9 cellular contexts compared by ENCODE assay signal in genomic region chr5:53481887-53482716, GRCh38. TPM values are rescaled to one million over a fixed set of nuclear protein-coding genes. Genes with fewer than 3 reads are reported as not detected.
DNase-seq lines count a peak whose midpoint lies in the region; ATAC-seq, FAIRE-seq and TF ChIP-seq lines count a peak whose summit lies in the region.
"Had no signal": no experiment of that assay in that cellular context is flagged by ENCODE, and none has a peak within 500 bp of the region (broad histone marks: within the 10 kb centered on the region; RNA-seq: fewer than 3 reads in every experiment).

No MANE protein-coding gene starts in this region.

- no peaks in the 10 kb centered on the region for H3K36me3 Mint-ChIP-seq in T-helper 2 cell treated with Interferon-gamma antibody and Interleukin-4, amounts not matched to agents 5 μg/mL and 100 μg/mL, for 36 hours (ENCODE audit: low read depth)

- peak; percentile 13 for FAIRE-seq in keratinocyte (lab: Jason Lieb, UNC)
- FAIRE-seq: endometrium had no signal

- peak overlapping the region; percentile 91 for H3K4me3 Mint-ChIP-seq in T-helper 2 cell treated with Interferon-gamma antibody and Interleukin-4, amounts not matched to agents 5 μg/mL and 100 μg/mL, for 36 hours

- peaks cover 15% of the 10 kb centered on the region; the same call in 1 of the 2 replicates for H3K36me3 ChIP-seq in ES-I3 (ENCODE audit: insufficient read depth, low read length)
- peaks cover 43% of the 10 kb centered on the region for H3K36me3 ChIP-seq in HUES6 (ENCODE audit: control insufficient read depth, insufficient read depth, low read length)
- H3K36me3 ChIP-seq in breast epithelium = no peaks in the 10 kb centered on the region
- H3K36me3 ChIP-seq in keratinocyte (ENCODE audit: control insufficient read depth in 2 of 2, extremely low read depth in 1 of 2, insufficient read depth in 2 of 2, low read length in 2 of 2) = peaks cover 15 to 33% of the 10 kb centered on the region in 2 experiments

- peak; percentile 65 for ATAC-seq in GM21526 (IDR thresholded peaks at IDR 0.05; ENCODE audit: low FRiP score, unreplicated experiment)

- H3K4me1 ChIP-seq in ES-I3 (ENCODE audit: insufficient read depth, low read length) (peaks cover 7% of the 10 kb centered on the region), HUES6 (ENCODE audit: control insufficient read depth, insufficient read depth, low read length) (peaks cover 21% of the 10 kb centered on the region), breast epithelium (no peaks in the 10 kb centered on the region), keratinocyte (ENCODE audit: control insufficient read depth, extremely low read depth, insufficient read depth, low read length) (peaks cover 15% of the 10 kb centered on the region)

- peak overlapping the region; percentile 88 for H3K4me2 ChIP-seq in keratinocyte (ENCODE audit: control insufficient read depth, extremely low read depth, insufficient read depth, low read depth, low read length)

- peaks cover 69% of the 10 kb centered on the region for H3K27me3 Mint-ChIP-seq in T-helper 2 cell treated with Interferon-gamma antibody and Interleukin-4, amounts not matched to agents 5 μg/mL and 100 μg/mL, for 36 hours (ENCODE audit: low read depth)

- H3K9ac ChIP-seq in ES-I3 (ENCODE audit: low read depth, low read length) = peak overlapping the region; percentile 94
- H3K9ac ChIP-seq in HUES6 (ENCODE audit: low read length) = peak overlapping the region; percentile 99
- H3K9ac ChIP-seq in keratinocyte (ENCODE audit: control insufficient read depth, extremely low read depth, insufficient read depth, low read length) = peak overlapping the region; percentile 99

- H3K9me1 ChIP-seq in keratinocyte (ENCODE audit: control insufficient read depth, extremely low read depth, insufficient read depth, low read length) = no peaks in the 10 kb centered on the region

- peak overlapping the region; percentile 83 for H3K27ac Mint-ChIP-seq in T-helper 2 cell treated with Interferon-gamma antibody and Interleukin-4, amounts not matched to agents 5 μg/mL and 100 μg/mL, for 36 hours

- dilution Hi-C loops in keratinocyte (cut with MboI; ENCODE audit: extremely low pct_ligation_motif_present, low sequenced_read_pairs) = no loop called here

- intact Hi-C loops in breast epithelium (cut with DNase I; ENCODE audit: low total_unique reads) = no loop called here

- peaks cover 31% of the 10 kb centered on the region for H3K79me2 ChIP-seq in keratinocyte (ENCODE audit: control insufficient read depth, insufficient read depth, low read length)

- peak overlapping the region; percentile 29 for H2AFZ ChIP-seq in keratinocyte (ENCODE audit: control insufficient read depth, low read length)

- H3K4me3 ChIP-seq in HUES6 (ENCODE audit: low read depth, low read length) = peak overlapping the region; percentile 90
- peak overlapping the region; percentile 65 to 91 (median 76) for H3K4me3 ChIP-seq in breast epithelium
- H3K4me3 ChIP-seq in keratinocyte (ENCODE audit: control insufficient read depth in 2 of 3, extremely low read depth in 1 of 3, insufficient read depth in 2 of 3, low read depth in 1 of 3, low read length in 3 of 3) = peak overlapping the region; percentile 54 to 100 (median 99)

- H3K9me3 ChIP-seq in ES-I3 (ENCODE audit: control insufficient read depth, insufficient read depth, low read length) (no peaks in the 10 kb centered on the region), HUES6 (ENCODE audit: control insufficient read depth, insufficient read depth, low read depth, low read length) (no peaks in the 10 kb centered on the region), breast epithelium (no peaks in the 10 kb centered on the region), keratinocyte (ENCODE audit: control insufficient read depth, low read depth, low read length) (no peaks in the 10 kb centered on the region)

- peak; percentile 71 for DNase-seq in T-helper 2 cell treated with Interferon-gamma antibody and Interleukin-4, amounts not matched to agents 5 μg/mL and 100 μg/mL, for 36 hours (ENCODE audit: low spot score)
- peak; percentile 52 to 63 for DNase-seq in breast epithelium (ENCODE audit: low spot score in 2 of 2)
- no peak for DNase-seq in keratinocyte (ENCODE audit: low read depth, low spot score)
- peak; percentile 44 to 50 for DNase-seq in stimulated activated CD4-positive, alpha-beta T cell treated with anti-CD3 and anti-CD28 coated beads, Interleukin-15, amount 100 ng/mL, for 48 hours (ENCODE audit: low read depth in 2 of 2)
- no peak for DNase-seq in NCI-H510A treated with DMSO at 0.1 percent for 48 hours (lab: John Stamatoyannopoulos, UW)

- peaks cover 4% of the 10 kb centered on the region for H4K20me1 ChIP-seq in keratinocyte (ENCODE audit: control insufficient read depth, extremely low read depth, insufficient read depth, low read length)

- no peaks in the 10 kb centered on the region for H3K9me3 Mint-ChIP-seq in T-helper 2 cell treated with Interferon-gamma antibody and Interleukin-4, amounts not matched to agents 5 μg/mL and 100 μg/mL, for 36 hours

- H3K27ac ChIP-seq in HUES6 (ENCODE audit: low read depth, low read length) (peak overlapping the region; percentile 32; the same call in 1 of the 2 replicates), breast epithelium (peak overlapping the region; percentile 58 to 86), keratinocyte (ENCODE audit: control insufficient read depth, insufficient read depth, low read length) (peak overlapping the region; percentile 97)

- TF ChIP-seq POLR2A in breast epithelium (IDR thresholded peaks at IDR 0.05) = no peak

- H3K27me3 ChIP-seq in HUES6 (ENCODE audit: control insufficient read depth, insufficient read depth, low read length) (no peaks in the 10 kb centered on the region; the same call in 1 of the 2 replicates), breast epithelium (no peaks in the 10 kb centered on the region), keratinocyte (ENCODE audit: control insufficient read depth, extremely low read depth, insufficient read depth, low read length) (no peaks in the 10 kb centered on the region)

- peaks cover 29% of the 10 kb centered on the region for H3K4me1 Mint-ChIP-seq in T-helper 2 cell treated with Interferon-gamma antibody and Interleukin-4, amounts not matched to agents 5 μg/mL and 100 μg/mL, for 36 hours (ENCODE audit: low read depth)

- peak; percentile 33 to 40 (median 39) for TF ChIP-seq CTCF in breast epithelium (IDR thresholded peaks at IDR 0.05)
- no peak for TF ChIP-seq CTCF in keratinocyte (optimal IDR thresholded peaks at IDR 0.05 in 1 of 3, IDR thresholded peaks at IDR 0.05 in 1 of 3, conservative IDR thresholded peaks at IDR 0.05 in 1 of 3; ENCODE audit: extremely low read depth in 1 of 3, insufficient read depth in 2 of 3, low read length in 3 of 3)

RNA-seq across cellular contexts. Expression of gene FST, which starts 1.7 kb away (rescaled TPM):
- total RNA-seq in breast epithelium = 10 to 100 TPM in 1 of 3 donors, 1 to 10 TPM in 2; 6.2 to 23.0 (median 7.6) TPM
- 139 to 557 TPM (median 276 TPM) in 3 replicates for polyA plus RNA-seq in keratinocyte
- polyA plus RNA-seq in keratinocyte (2011; ENCODE audit: low read depth) = 77.5 TPM
- polyA plus RNA-seq in keratinocyte (2011; cell fraction: cytosol; rRNA removed) = 105 and 118 TPM in 2 replicates
- polyA plus RNA-seq in keratinocyte (2011; cell fraction: nucleus; rRNA removed) = 265 and 297 TPM in 2 replicates
- 81.9 and 365 TPM in 2 replicates for polyA plus RNA-seq in keratinocyte (2012; ENCODE audit: low replicate concordance)
- polyA minus RNA-seq in keratinocyte = 59.5 to 152 TPM (median 143 TPM) in 3 replicates
- 65.6 TPM for polyA minus RNA-seq in keratinocyte (2011; cell fraction: cytosol; rRNA and poly(A)+ RNA removed)
- 71.0 and 123 TPM in 2 replicates for polyA minus RNA-seq in keratinocyte (2011; cell fraction: nucleus; rRNA and poly(A)+ RNA removed)

Comparison
In these comparisons a context has a peak if more than half of its experiments do, and no peak if none do; other contexts are left out.
1. H3K27ac ChIP-seq: peak in every context shown above with its lines; median percentile 97 in keratinocyte; 72 in breast epithelium; 32 in HUES6.
2. DNase-seq: peak in T-helper 2 cell treated with Interferon-gamma antibody and Interleukin-4, amounts not matched to agents 5 μg/mL and 100 μg/mL, for 36 hours (single experiment), breast epithelium (2 of 2) and stimulated activated CD4-positive, alpha-beta T cell treated with anti-CD3 and anti-CD28 coated beads, Interleukin-15, amount 100 ng/mL, for 48 hours (2 of 2); none in keratinocyte (single experiment) and NCI-H510A treated with DMSO at 0.1 percent for 48 hours (single experiment).
3. CTCF ChIP-seq: peak in breast epithelium (3 of 3); none in keratinocyte (0 of 3).
4. Peak in every context shown above with its lines, with median percentiles within 50 percentile points of each other: H3K9ac ChIP-seq and H3K4me3 ChIP-seq.